Comparison of ENCODE assay signal across 1 cellular context in the genomic region with DNA sequence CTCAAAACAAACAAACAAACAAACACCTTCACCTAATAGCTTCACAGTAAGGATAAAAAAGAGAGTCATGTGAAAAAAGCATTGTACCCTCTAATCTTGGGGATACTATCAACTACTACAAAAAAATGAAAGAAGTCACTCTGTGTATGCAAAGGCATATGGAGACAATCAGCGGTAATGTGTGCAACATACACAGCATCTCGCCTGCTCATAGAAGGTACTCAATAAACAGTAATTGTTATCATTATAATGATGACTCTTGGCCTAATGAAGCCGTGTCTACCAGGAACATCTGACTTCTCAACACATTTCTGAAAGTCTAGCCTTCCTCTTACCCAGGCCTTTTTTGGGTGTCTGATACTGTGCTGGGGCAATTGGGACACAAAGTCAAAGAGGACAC.
TF ChIP-seq lines count a peak whose summit lies in the region.

No MANE protein-coding gene starts in this region.

TF ChIP-seq in H1, 55 proteins besides CTCF, POLR2A, EP300 and RAD21:
- TF ChIP-seq TAF7 (optimal IDR thresholded peaks at IDR 0.05; ENCODE audit: borderline replicate concordance, low read depth, low read length) (no peak), KDM4A (IDR thresholded peaks at IDR 0.05; ENCODE audit: low read depth, low read length, severe bottlenecking) (no peak), PHF8 (conservative IDR thresholded peaks at IDR 0.05; ENCODE audit: low read depth, low read length) (no peak), JUN (IDR thresholded peaks at IDR 0.05; ENCODE audit: low read depth, low read length) (no peak), CBX8 (IDR thresholded peaks at IDR 0.05; ENCODE audit: borderline replicate concordance, low read depth, low read length) (no peak), RFX5 (IDR thresholded peaks at IDR 0.05; ENCODE audit: borderline replicate concordance, low read depth, low read length) (no peak), KDM5A (IDR thresholded peaks at IDR 0.05; ENCODE audit: low read length) (no peak), HDAC6 (IDR thresholded peaks at IDR 0.05; ENCODE audit: low read depth, low read length) (no peak), CREB1 (IDR thresholded peaks at IDR 0.05) (no peak), SP2 (IDR thresholded peaks at IDR 0.05; ENCODE audit: low read length) (no peak)
- TF ChIP-seq, protein P1, sequence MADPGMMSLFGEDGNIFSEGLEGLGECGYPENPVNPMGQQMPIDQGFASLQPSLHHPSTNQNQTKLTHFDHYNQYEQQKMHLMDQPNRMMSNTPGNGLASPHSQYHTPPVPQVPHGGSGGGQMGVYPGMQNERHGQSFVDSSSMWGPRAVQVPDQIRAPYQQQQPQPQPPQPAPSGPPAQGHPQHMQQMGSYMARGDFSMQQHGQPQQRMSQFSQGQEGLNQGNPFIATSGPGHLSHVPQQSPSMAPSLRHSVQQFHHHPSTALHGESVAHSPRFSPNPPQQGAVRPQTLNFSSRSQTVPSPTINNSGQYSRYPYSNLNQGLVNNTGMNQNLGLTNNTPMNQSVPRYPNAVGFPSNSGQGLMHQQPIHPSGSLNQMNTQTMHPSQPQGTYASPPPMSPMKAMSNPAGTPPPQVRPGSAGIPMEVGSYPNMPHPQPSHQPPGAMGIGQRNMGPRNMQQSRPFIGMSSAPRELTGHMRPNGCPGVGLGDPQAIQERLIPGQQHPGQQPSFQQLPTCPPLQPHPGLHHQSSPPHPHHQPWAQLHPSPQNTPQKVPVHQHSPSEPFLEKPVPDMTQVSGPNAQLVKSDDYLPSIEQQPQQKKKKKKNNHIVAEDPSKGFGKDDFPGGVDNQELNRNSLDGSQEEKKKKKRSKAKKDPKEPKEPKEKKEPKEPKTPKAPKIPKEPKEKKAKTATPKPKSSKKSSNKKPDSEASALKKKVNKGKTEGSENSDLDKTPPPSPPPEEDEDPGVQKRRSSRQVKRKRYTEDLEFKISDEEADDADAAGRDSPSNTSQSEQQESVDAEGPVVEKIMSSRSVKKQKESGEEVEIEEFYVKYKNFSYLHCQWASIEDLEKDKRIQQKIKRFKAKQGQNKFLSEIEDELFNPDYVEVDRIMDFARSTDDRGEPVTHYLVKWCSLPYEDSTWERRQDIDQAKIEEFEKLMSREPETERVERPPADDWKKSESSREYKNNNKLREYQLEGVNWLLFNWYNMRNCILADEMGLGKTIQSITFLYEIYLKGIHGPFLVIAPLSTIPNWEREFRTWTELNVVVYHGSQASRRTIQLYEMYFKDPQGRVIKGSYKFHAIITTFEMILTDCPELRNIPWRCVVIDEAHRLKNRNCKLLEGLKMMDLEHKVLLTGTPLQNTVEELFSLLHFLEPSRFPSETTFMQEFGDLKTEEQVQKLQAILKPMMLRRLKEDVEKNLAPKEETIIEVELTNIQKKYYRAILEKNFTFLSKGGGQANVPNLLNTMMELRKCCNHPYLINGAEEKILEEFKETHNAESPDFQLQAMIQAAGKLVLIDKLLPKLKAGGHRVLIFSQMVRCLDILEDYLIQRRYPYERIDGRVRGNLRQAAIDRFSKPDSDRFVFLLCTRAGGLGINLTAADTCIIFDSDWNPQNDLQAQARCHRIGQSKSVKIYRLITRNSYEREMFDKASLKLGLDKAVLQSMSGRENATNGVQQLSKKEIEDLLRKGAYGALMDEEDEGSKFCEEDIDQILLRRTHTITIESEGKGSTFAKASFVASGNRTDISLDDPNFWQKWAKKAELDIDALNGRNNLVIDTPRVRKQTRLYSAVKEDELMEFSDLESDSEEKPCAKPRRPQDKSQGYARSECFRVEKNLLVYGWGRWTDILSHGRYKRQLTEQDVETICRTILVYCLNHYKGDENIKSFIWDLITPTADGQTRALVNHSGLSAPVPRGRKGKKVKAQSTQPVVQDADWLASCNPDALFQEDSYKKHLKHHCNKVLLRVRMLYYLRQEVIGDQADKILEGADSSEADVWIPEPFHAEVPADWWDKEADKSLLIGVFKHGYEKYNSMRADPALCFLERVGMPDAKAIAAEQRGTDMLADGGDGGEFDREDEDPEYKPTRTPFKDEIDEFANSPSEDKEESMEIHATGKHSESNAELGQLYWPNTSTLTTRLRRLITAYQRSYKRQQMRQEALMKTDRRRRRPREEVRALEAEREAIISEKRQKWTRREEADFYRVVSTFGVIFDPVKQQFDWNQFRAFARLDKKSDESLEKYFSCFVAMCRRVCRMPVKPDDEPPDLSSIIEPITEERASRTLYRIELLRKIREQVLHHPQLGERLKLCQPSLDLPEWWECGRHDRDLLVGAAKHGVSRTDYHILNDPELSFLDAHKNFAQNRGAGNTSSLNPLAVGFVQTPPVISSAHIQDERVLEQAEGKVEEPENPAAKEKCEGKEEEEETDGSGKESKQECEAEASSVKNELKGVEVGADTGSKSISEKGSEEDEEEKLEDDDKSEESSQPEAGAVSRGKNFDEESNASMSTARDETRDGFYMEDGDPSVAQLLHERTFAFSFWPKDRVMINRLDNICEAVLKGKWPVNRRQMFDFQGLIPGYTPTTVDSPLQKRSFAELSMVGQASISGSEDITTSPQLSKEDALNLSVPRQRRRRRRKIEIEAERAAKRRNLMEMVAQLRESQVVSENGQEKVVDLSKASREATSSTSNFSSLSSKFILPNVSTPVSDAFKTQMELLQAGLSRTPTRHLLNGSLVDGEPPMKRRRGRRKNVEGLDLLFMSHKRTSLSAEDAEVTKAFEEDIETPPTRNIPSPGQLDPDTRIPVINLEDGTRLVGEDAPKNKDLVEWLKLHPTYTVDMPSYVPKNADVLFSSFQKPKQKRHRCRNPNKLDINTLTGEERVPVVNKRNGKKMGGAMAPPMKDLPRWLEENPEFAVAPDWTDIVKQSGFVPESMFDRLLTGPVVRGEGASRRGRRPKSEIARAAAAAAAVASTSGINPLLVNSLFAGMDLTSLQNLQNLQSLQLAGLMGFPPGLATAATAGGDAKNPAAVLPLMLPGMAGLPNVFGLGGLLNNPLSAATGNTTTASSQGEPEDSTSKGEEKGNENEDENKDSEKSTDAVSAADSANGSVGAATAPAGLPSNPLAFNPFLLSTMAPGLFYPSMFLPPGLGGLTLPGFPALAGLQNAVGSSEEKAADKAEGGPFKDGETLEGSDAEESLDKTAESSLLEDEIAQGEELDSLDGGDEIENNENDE (IDR thresholded peaks at IDR 0.05; ENCODE audit: insufficient replicate concordance, low read length), result no peak
- TF ChIP-seq, protein P2, sequence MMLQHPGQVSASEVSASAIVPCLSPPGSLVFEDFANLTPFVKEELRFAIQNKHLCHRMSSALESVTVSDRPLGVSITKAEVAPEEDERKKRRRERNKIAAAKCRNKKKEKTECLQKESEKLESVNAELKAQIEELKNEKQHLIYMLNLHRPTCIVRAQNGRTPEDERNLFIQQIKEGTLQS (IDR thresholded peaks at IDR 0.05; ENCODE audit: insufficient read depth, low read depth, low read length), result no peak
